In genomic region chr19:2922987-2923386, GRCh38 we compare ENCODE assay signal across 13 cellular contexts. TPM values are rescaled to one million over a fixed set of nuclear protein-coding genes. Genes with fewer than 3 reads are reported as not detected.
A peak's percentile ranks its signal among the peaks of the same experiment; 100 is the strongest.
DNase-seq lines count a peak whose midpoint lies in the region; ATAC-seq and TF ChIP-seq lines count a peak whose summit lies in the region.
"Had no signal": no experiment of that assay in that cellular context is flagged by ENCODE, and none has a peak within 500 bp of the region (broad histone marks: within the 10 kb centered on the region; RNA-seq: fewer than 3 reads in every experiment).

No MANE protein-coding gene starts in this region.

- TF ChIP-seq CTCF in H9 (conservative IDR thresholded peaks at IDR 0.05): peak; percentile 37; the same call in 2 of the 3 replicates
- TF ChIP-seq CTCF in RWPE1 (conservative IDR thresholded peaks at IDR 0.05; ENCODE audit: low read depth): no peak
- TF ChIP-seq CTCF in fibroblast of pulmonary artery (IDR thresholded peaks at IDR 0.05; ENCODE audit: low read length, missing control alignments): no peak
- TF ChIP-seq CTCF in prostate gland (IDR thresholded peaks at IDR 0.05): peak in 3 of 4 experiments; percentile 18 to 46 (median 33)

- no peaks in the 10 kb centered on the region for H4K20me1 ChIP-seq in H9 (ENCODE audit: control insufficient read depth, insufficient read depth, insufficient read length)

- H2BK5ac ChIP-seq in H9 (ENCODE audit: insufficient read length, low read length): no peak overlapping the region

- WGBS in H9 (ENCODE audit: extremely low coverage, insufficient read length, low lambda C conversion rate): no CpG with 5 or more reads among the region's 5 CpGs
- WGBS in prostate gland: 39% methylated on average over 5 of the region's 5 CpGs

- POLR2A ChIA-PET in RWPE1 (lab: Yijun Ruan, JAX; ENCODE audit: low non-redundant PET): no interaction called here

- H4K8ac ChIP-seq in H9 (replicated peaks; ENCODE audit: insufficient read length, low read depth, low read length): no peak overlapping the region

- intact Hi-C loops in prostate gland (cut with DNase I): no loop called here

- H3K9me3 Mint-ChIP-seq in H9: peaks cover 9 to 14% of the 10 kb centered on the region in 2 experiments; a peak in 4 of 5 replicates

- H3K23me2 ChIP-seq in H9 (ENCODE audit: insufficient read length, low read depth, low read length, poor library complexity, severe bottlenecking): no peaks in the 10 kb centered on the region

- no peak overlapping the region for H3K9ac ChIP-seq in H9 (ENCODE audit: extremely low read depth, insufficient read length, low read length)

- H3K4me3 Mint-ChIP-seq in H9: no peak overlapping the region
- H3K4me3 Mint-ChIP-seq: naive thymus-derived CD4-positive, alpha-beta T cell had no signal

- H2AFZ ChIP-seq in H9 (ENCODE audit: low read length): no peak overlapping the region

- H3K36me3 Mint-ChIP-seq in H9 (ENCODE audit: insufficient read depth in 1 of 3, low read depth in 3 of 3): peaks cover 19 to 25% (median 19%) of the 10 kb centered on the region in 3 experiments

- CTCF ChIA-PET in RWPE1 (lab: Yijun Ruan, JAX): interaction anchor here (0.8 kb wide), 1 partner anchor 37 kb away, joined by 4 read pairs; no protein-coding TSS in a partner anchor

- H3K9me3 ChIP-seq in H9 (ENCODE audit: control insufficient read depth, low read depth, low read length): peaks cover 7% of the 10 kb centered on the region
- no peaks in the 10 kb centered on the region for H3K9me3 ChIP-seq in prostate gland
- H3K9me3 ChIP-seq: esophagus muscularis mucosa had no signal

- no peak overlapping the region for H3T11ph ChIP-seq in H9 (ENCODE audit: low read length)

- peaks cover 11 to 14% of the 10 kb centered on the region in 2 experiments for H3K4me1 Mint-ChIP-seq in H9
- H3K4me1 Mint-ChIP-seq: naive thymus-derived CD4-positive, alpha-beta T cell had no signal

- TF ChIP-seq POLR2A in prostate gland (IDR thresholded peaks at IDR 0.05) (no peak), GM18505 (IDR thresholded peaks at IDR 0.05; ENCODE audit: borderline replicate concordance, extremely low read depth, insufficient read depth, insufficient read length) (no peak)

- no peak overlapping the region for H3K23ac ChIP-seq in H9 (ENCODE audit: insufficient read length, low read depth, low read length)

- peak overlapping the region in 2 of 3 experiments; percentile 40 to 51; a peak in 2 of 7 replicates for H3K27ac Mint-ChIP-seq in H9
- H3K27ac Mint-ChIP-seq: naive thymus-derived CD4-positive, alpha-beta T cell had no signal

- no peak overlapping the region for H3K4ac ChIP-seq in H9 (ENCODE audit: low read depth, low read length)

- no peaks in the 10 kb centered on the region for H3K79me1 ChIP-seq in H9 (ENCODE audit: insufficient read depth, low read depth, low read length, poor library complexity, severe bottlenecking)

- no peak overlapping the region for H3K18ac ChIP-seq in H9 (ENCODE audit: insufficient read length, low read depth, low read length)

- H3K4me2 ChIP-seq in H9 (ENCODE audit: insufficient read depth, insufficient read length, low read length): no peak overlapping the region

- H3K27ac ChIP-seq in H9 (ENCODE audit: insufficient read length, low read depth, low read length) (no peak overlapping the region), RWPE1 (peak overlapping the region; percentile 92), prostate gland (peak overlapping the region; percentile 46 to 53)
- H3K27ac ChIP-seq: cardiac muscle cell had no signal

- no peak overlapping the region for H3K4me3 ChIP-seq in fibroblast of pulmonary artery (replicated peaks; ENCODE audit: low read depth, low read length)
- no peak overlapping the region for H3K4me3 ChIP-seq in prostate gland
- H3K4me3 ChIP-seq: cardiac muscle cell, esophagus muscularis mucosa had no signal

- no peak overlapping the region for H3K56ac ChIP-seq in H9 (ENCODE audit: insufficient read length, low read depth, low read length)

- no peak overlapping the region for H2BK20ac ChIP-seq in H9 (ENCODE audit: low read depth, low read length, poor library complexity, severe bottlenecking)

- no peak overlapping the region for H2BK12ac ChIP-seq in H9 (ENCODE audit: insufficient read length, low read depth, low read length)

- no peaks in the 10 kb centered on the region; the same call in 1 of the 2 replicates for H3K27me3 Mint-ChIP-seq in H9 (ENCODE audit: low read depth)
- H3K27me3 Mint-ChIP-seq: naive thymus-derived CD4-positive, alpha-beta T cell had no signal

- H3K27me3 ChIP-seq in H9 (ENCODE audit: insufficient read depth, low read length) (no peaks in the 10 kb centered on the region), prostate gland (replicated peaks; ENCODE audit: insufficient read depth) (no peaks in the 10 kb centered on the region)
- H3K27me3 ChIP-seq: cardiac muscle cell, esophagus muscularis mucosa had no signal

- H2BK120ac ChIP-seq in H9 (ENCODE audit: low read depth, low read length, poor library complexity, severe bottlenecking): no peak overlapping the region

- H4K5ac ChIP-seq in H9 (ENCODE audit: insufficient read length, low read depth, low read length): no peak overlapping the region

- DNase-seq in H9 (peak; percentile 49), RWPE1 (ENCODE audit: low spot score) (no peak), fibroblast of pulmonary artery (ENCODE audit: low read depth) (peak; percentile 18), prostate gland (ENCODE audit: low spot score) (peak; percentile 70)
- DNase-seq: activated CD4-positive, alpha-beta T cell treated with anti-CD3 and anti-CD28 coated beads, Interleukin-2, amount 50 U/mL, for 48 hours; naive thymus-derived CD4-positive, alpha-beta T cell had no signal

- H2AK5ac ChIP-seq in H9 (ENCODE audit: insufficient read length, low read length): no peak overlapping the region

- H3K4me1 ChIP-seq in H9 (ENCODE audit: insufficient read depth, low read length) (no peaks in the 10 kb centered on the region), prostate gland (replicated peaks) (peaks cover 6% of the 10 kb centered on the region)

- H2BK15ac ChIP-seq in H9 (ENCODE audit: low read depth, low read length): no peak overlapping the region

- no peaks in the 10 kb centered on the region for H3K79me2 ChIP-seq in H9 (ENCODE audit: insufficient read depth, low read length)

- no peak overlapping the region for H3K14ac ChIP-seq in H9 (ENCODE audit: insufficient read depth, low read length)

- ATAC-seq in HG03354 (IDR thresholded peaks at IDR 0.05; ENCODE audit: poor library complexity, severe bottlenecking, unreplicated experiment): no peak
- ATAC-seq in GM18505 (IDR thresholded peaks at IDR 0.05; ENCODE audit: unreplicated experiment): no peak
- no peak for ATAC-seq in GM18867 (IDR thresholded peaks at IDR 0.05; ENCODE audit: unreplicated experiment)
- ATAC-seq: naive thymus-derived CD4-positive, alpha-beta T cell had no signal

- no peak overlapping the region for H4K91ac ChIP-seq in H9 (ENCODE audit: insufficient read length, low read depth, low read length)

- H3K36me3 ChIP-seq in prostate gland: peaks cover 0 to 2% of the 10 kb centered on the region in 2 donors

RNA-seq across cellular contexts. Expression of gene ZNF77, which starts 21.8 kb away (rescaled TPM):
- 4.3 and 4.6 TPM in 2 replicates for total RNA-seq in H9 (2021)
- 1 to 10 TPM; 2.8 to 6.6 TPM for total RNA-seq in prostate gland

RNA-seq across cellular contexts. Expression of gene ZNF57, which starts 22.3 kb away (rescaled TPM):
- total RNA-seq in H9 (2021) (7.8 and 8.8 TPM in 2 replicates), prostate gland (10 to 100 TPM in 1 of 2 donors, 1 to 10 TPM in 1; 4.8 to 10.7 TPM)

RNA-seq across cellular contexts. Expression of gene TLE6, which starts 54.4 kb away (rescaled TPM):
- total RNA-seq in H9 (2021) (1.1 and 1.7 TPM in 2 replicates), prostate gland (1 to 10 TPM; 5.9 to 9.0 TPM)

RNA-seq across cellular contexts. Expression of gene ZNF556, which starts 55.9 kb away (rescaled TPM):
- total RNA-seq in H9 (2021): not detected in 2 replicates
- under 1 TPM in 1 of 2 donors, not detected in 1; 0.28 TPM for total RNA-seq in prostate gland
- total RNA-seq: H4; naive thymus-derived CD4-positive, alpha-beta T cell; T-helper 1 cell treated with Interleukin-12 subunit alpha and Interleukin-12 subunit beta and Interleukin-4 antibody, amounts not matched to agents 30 ng/mL and 1 ng/mL, for 36 hours had no signal

Comparison
In these comparisons a context has a peak if more than half of its experiments do, and no peak if none do; other contexts are left out.
1. CTCF ChIP-seq: peak in H9 (single experiment) and prostate gland (3 of 4); none in RWPE1 (single experiment) and fibroblast of pulmonary artery (single experiment).